Comparison of ENCODE assay signal across 29 cellular contexts in genomic region chr12:59039005-59039404, GRCh38.
"Had no signal": no experiment of that assay in that cellular context is flagged by ENCODE, and none has a peak within 500 bp of the region (broad histone marks: within the 10 kb centered on the region; RNA-seq: fewer than 3 reads in every experiment).

No MANE protein-coding gene starts in this region.

- H3K36me3 ChIP-seq: ascending aorta, breast epithelium had no signal

- H3K27ac ChIP-seq: ascending aorta, body of pancreas had no signal

- H3K9me3 Mint-ChIP-seq: activated CD4-positive, alpha-beta T cell treated with anti-CD3 and anti-CD28 coated beads, Interleukin-2, amount 10 ng/mL, durations not matched to agents 24 days and 14 days; activated CD8-positive, alpha-beta T cell treated with anti-CD3 and anti-CD28 coated beads for 36 hours had no signal

- H3K9me3 ChIP-seq: ascending aorta, body of pancreas, breast epithelium had no signal

- ATAC-seq: activated CD8-positive, alpha-beta T cell treated with anti-CD3 and anti-CD28 coated beads for 36 hours; activated T-cell treated with anti-CD3 and anti-CD28 coated beads, Interleukin-2, amount 50 U/mL, for 72 hours; activated T-helper 17 cell treated with anti-CD3 and anti-CD28 coated beads, Interleukin-2, amount 50 U/mL, for 72 hours; body of pancreas; Panc1; Right ventricle myocardium inferior; SK-N-SH treated with all-trans-retinoic acid at 6 μM for 48 hours; T-cell; T-helper 17 cell had no signal

- H3K4me3 ChIP-seq: ascending aorta, body of pancreas, breast epithelium had no signal

- H3K36me3 Mint-ChIP-seq: activated naive CD8-positive, alpha-beta T cell treated with anti-CD3 and anti-CD28 coated beads, Interleukin-2, amount 10 ng/mL, durations not matched to agents 7 days and 5 days; T-cell had no signal

- H3K4me1 Mint-ChIP-seq: activated CD4-positive, alpha-beta T cell treated with anti-CD3 and anti-CD28 coated beads, Interleukin-2, amount 10 ng/mL, durations not matched to agents 24 days and 14 days; activated naive CD8-positive, alpha-beta T cell treated with anti-CD3 and anti-CD28 coated beads, Interleukin-2, amount 10 ng/mL, durations not matched to agents 7 days and 5 days; activated T-helper 17 cell treated with anti-CD3 and anti-CD28 coated beads, Interleukin-2, amount 50 U/mL, for 72 hours; T-cell; T-helper 17 cell had no signal

- H3K27ac Mint-ChIP-seq: activated CD4-positive, alpha-beta T cell treated with anti-CD3 and anti-CD28 coated beads, Interleukin-2, amount 10 ng/mL, durations not matched to agents 24 days and 14 days; activated CD8-positive, alpha-beta T cell treated with anti-CD3 and anti-CD28 coated beads for 36 hours; activated naive CD8-positive, alpha-beta T cell treated with anti-CD3 and anti-CD28 coated beads, Interleukin-2, amount 10 ng/mL, durations not matched to agents 7 days and 5 days; activated T-cell treated with anti-CD3 and anti-CD28 coated beads, Interleukin-2, amount 50 U/mL, for 72 hours; activated T-helper 17 cell treated with anti-CD3 and anti-CD28 coated beads, Interleukin-2, amount 50 U/mL, for 72 hours; T-cell; T-helper 17 cell had no signal

- DNase-seq: activated CD4-positive, alpha-beta T cell treated with anti-CD3 and anti-CD28 coated beads for 1 hour; activated CD4-positive, alpha-beta T cell treated with anti-CD3 and anti-CD28 coated beads, Interleukin-2, amount 10 ng/mL, durations not matched to agents 24 days and 14 days; activated CD4-positive, alpha-beta T cell treated with anti-CD3 and anti-CD28 coated beads, Interleukin-2, amount 50 U/mL, for 4 hours; activated CD4-positive, CD25-positive, alpha-beta regulatory T cell; activated CD8-positive, alpha-beta T cell treated with anti-CD3 and anti-CD28 coated beads for 36 hours; activated effector memory CD4-positive, alpha-beta T cell treated with anti-CD3 and anti-CD28 coated beads, Interleukin-2, amount 50 U/mL, for 16 hours; activated naive CD4-positive, alpha-beta T cell; activated naive CD4-positive, alpha-beta T cell treated with anti-CD3 and anti-CD28 coated beads, Interleukin-2, amount 50 U/mL, for 16 hours; activated naive CD8-positive, alpha-beta T cell treated with anti-CD3 and anti-CD28 coated beads, Interleukin-2, amount 10 ng/mL, durations not matched to agents 7 days and 5 days; activated T-cell treated with anti-CD3 and anti-CD28 coated beads, Interleukin-2, amount 50 U/mL, for 1 hour; activated T-cell treated with anti-CD3 and anti-CD28 coated beads, Interleukin-2, amount 50 U/mL, for 72 hours; amygdala; body of pancreas; NCI-H1105; NCI-H1436 treated with DMSO at 0.1 percent for 48 hours; NCI-H1694 treated with DMSO at 0.1 percent for 48 hours; NCI-H2029; NCI-H345; NCI-H524 treated with DMSO at 0.1 percent for 48 hours; RPMI8226; SIG-M5; T-cell; T-helper 17 cell had no signal

- H3K4me3 Mint-ChIP-seq: activated CD4-positive, alpha-beta T cell treated with anti-CD3 and anti-CD28 coated beads, Interleukin-2, amount 10 ng/mL, durations not matched to agents 24 days and 14 days; activated CD8-positive, alpha-beta T cell treated with anti-CD3 and anti-CD28 coated beads for 36 hours; activated naive CD8-positive, alpha-beta T cell treated with anti-CD3 and anti-CD28 coated beads, Interleukin-2, amount 10 ng/mL, durations not matched to agents 7 days and 5 days; activated T-cell treated with anti-CD3 and anti-CD28 coated beads, Interleukin-2, amount 50 U/mL, for 72 hours; activated T-helper 17 cell treated with anti-CD3 and anti-CD28 coated beads, Interleukin-2, amount 50 U/mL, for 72 hours; T-cell; T-helper 17 cell had no signal

- H3K27me3 ChIP-seq: ascending aorta, body of pancreas, breast epithelium had no signal

- H3K27me3 Mint-ChIP-seq: activated CD4-positive, alpha-beta T cell treated with anti-CD3 and anti-CD28 coated beads, Interleukin-2, amount 10 ng/mL, durations not matched to agents 24 days and 14 days; activated CD8-positive, alpha-beta T cell treated with anti-CD3 and anti-CD28 coated beads for 36 hours; activated naive CD8-positive, alpha-beta T cell treated with anti-CD3 and anti-CD28 coated beads, Interleukin-2, amount 10 ng/mL, durations not matched to agents 7 days and 5 days; activated T-helper 17 cell treated with anti-CD3 and anti-CD28 coated beads, Interleukin-2, amount 50 U/mL, for 72 hours; T-cell; T-helper 17 cell had no signal
